ENCODE assay signal across 16 cellular contexts in the genomic region with DNA sequence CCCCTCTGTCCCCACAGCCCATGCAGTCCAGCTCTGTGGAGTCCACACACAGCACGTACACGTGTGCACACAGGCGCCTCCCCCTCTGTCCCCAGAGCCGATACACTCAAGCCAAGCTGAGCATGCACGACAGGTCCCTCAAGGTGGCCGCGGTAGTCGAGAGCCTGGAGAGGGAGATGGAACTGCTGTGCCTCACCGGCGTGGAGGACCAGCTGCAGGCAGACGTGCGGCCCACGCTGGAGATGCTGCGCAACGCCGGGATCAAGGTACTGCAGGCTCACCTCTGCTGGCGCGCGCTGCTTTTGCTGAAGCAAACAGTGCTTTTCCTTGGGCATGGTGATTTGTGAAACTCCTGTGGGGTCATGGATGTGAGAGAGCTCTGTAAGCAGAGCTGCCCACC. TPM values are rescaled to one million over a fixed set of nuclear protein-coding genes. Genes with fewer than 3 reads are reported as not detected.
A peak's percentile ranks its signal among the peaks of the same experiment; 100 is the strongest.
DNase-seq lines count a peak whose midpoint lies in the region; ATAC-seq and TF ChIP-seq lines count a peak whose summit lies in the region.
"Had no signal": no experiment of that assay in that cellular context is flagged by ENCODE, and none has a peak within 500 bp of the region (broad histone marks: within the 10 kb centered on the region; RNA-seq: fewer than 3 reads in every experiment).

No MANE protein-coding gene starts in this region.

- H3K36me3 Mint-ChIP-seq in T-helper 17 cell (ENCODE audit: low read depth): peaks cover 12% of the 10 kb centered on the region
- H3K36me3 Mint-ChIP-seq in endothelial cell (ENCODE audit: low read depth, unreplicated experiment): peaks cover 29% of the 10 kb centered on the region
- peaks cover 17% of the 10 kb centered on the region for H3K36me3 Mint-ChIP-seq in type B pancreatic cell
- peaks cover 4% of the 10 kb centered on the region for H3K36me3 Mint-ChIP-seq in Caco-2 (ENCODE audit: insufficient read depth, unreplicated experiment)

- no peak overlapping the region for H3K4me3 ChIP-seq in Caco-2 (ENCODE audit: low read depth, low read length)
- H3K4me3 ChIP-seq: BLaER1 had no signal

- H3K4me1 Mint-ChIP-seq in T-helper 17 cell: no peaks in the 10 kb centered on the region
- peaks cover 36% of the 10 kb centered on the region for H3K4me1 Mint-ChIP-seq in endothelial cell (ENCODE audit: unreplicated experiment)
- H3K4me1 Mint-ChIP-seq in type B pancreatic cell (ENCODE audit: unreplicated experiment): no peaks in the 10 kb centered on the region
- H3K4me1 Mint-ChIP-seq in Caco-2 (ENCODE audit: low read depth, unreplicated experiment): no peaks in the 10 kb centered on the region
- H3K4me1 Mint-ChIP-seq: B cell had no signal

- H3K9me3 ChIP-seq in T-helper 17 cell (ENCODE audit: control insufficient read depth, low read length, poor library complexity, severe bottlenecking) (no peaks in the 10 kb centered on the region), Caco-2 (no peaks in the 10 kb centered on the region)

- intact Hi-C loops in Caco-2 (cut with micrococcal nuclease; ENCODE audit: unreplicated experiment): no loop called here

- no TSS peak for BruUV-seq in Caco-2 (replicated peaks; lab: Mats Ljungman, UMichigan)

- ATAC-seq in T-helper 17 cell: no peak
- ATAC-seq: CD8-positive, alpha-beta T cell had no signal

- no peaks in the 10 kb centered on the region for H3K36me3 ChIP-seq in Caco-2 (ENCODE audit: control insufficient read depth, insufficient read depth, low read length)

- no peak for DNase-seq in T-helper 17 cell
- DNase-seq in endothelial cell (ENCODE audit: low spot score): no peak
- DNase-seq in type B pancreatic cell (ENCODE audit: extremely low spot score, unreplicated experiment): peak; percentile 54
- no peak for DNase-seq in DMS 273 (lab: John Stamatoyannopoulos, UW; ENCODE audit: unreplicated experiment)
- no peak for DNase-seq in NCI-H226
- no peak for DNase-seq in Caco-2
- DNase-seq: CD4-positive, CD25-positive, alpha-beta regulatory T cell; CD8-positive, alpha-beta T cell; DMS53; DMS79 treated with DMSO at 0.1 percent for 48 hours; GF-D8; GOT3; H7; HCEC 1CT had no signal

- H3K27ac Mint-ChIP-seq in T-helper 17 cell (peak overlapping the region; percentile 4), endothelial cell (ENCODE audit: unreplicated experiment) (peak overlapping the region; percentile 81), type B pancreatic cell (no peak overlapping the region), Caco-2 (ENCODE audit: unreplicated experiment) (no peak overlapping the region)
- H3K27ac Mint-ChIP-seq: B cell; CD8-positive, alpha-beta T cell had no signal

- TF ChIP-seq CTCF in endothelial cell (IDR thresholded peaks at IDR 0.05; ENCODE audit: unreplicated experiment): no peak
- TF ChIP-seq CTCF in type B pancreatic cell (conservative IDR thresholded peaks at IDR 0.05): no peak
- no peak for TF ChIP-seq CTCF in Caco-2 (IDR thresholded peaks at IDR 0.05; ENCODE audit: insufficient read depth in 1 of 2, low read depth in 1 of 2, low read length in 1 of 2, severe bottlenecking in 1 of 2, unreplicated experiment in 1 of 2)

- H3K4me1 ChIP-seq in Caco-2: no peaks in the 10 kb centered on the region
- H3K4me1 ChIP-seq: BLaER1 had no signal

- H3K9me3 Mint-ChIP-seq in endothelial cell (ENCODE audit: unreplicated experiment): no peaks in the 10 kb centered on the region
- H3K9me3 Mint-ChIP-seq in type B pancreatic cell: no peaks in the 10 kb centered on the region
- no peaks in the 10 kb centered on the region for H3K9me3 Mint-ChIP-seq in Caco-2 (ENCODE audit: unreplicated experiment)
- H3K9me3 Mint-ChIP-seq: CD8-positive, alpha-beta T cell had no signal

- H3K27me3 ChIP-seq in Caco-2 (replicated peaks; ENCODE audit: control insufficient read depth, insufficient read depth, low read length): no peaks in the 10 kb centered on the region
- H3K27me3 ChIP-seq: BLaER1 had no signal

- CTCF ChIA-PET in Caco-2 (lab: Charles Lee): no interaction called here

- H3K27me3 Mint-ChIP-seq in T-helper 17 cell (no peaks in the 10 kb centered on the region), endothelial cell (ENCODE audit: unreplicated experiment) (peaks cover 13% of the 10 kb centered on the region), type B pancreatic cell (no peaks in the 10 kb centered on the region), Caco-2 (ENCODE audit: insufficient read depth, unreplicated experiment) (no peaks in the 10 kb centered on the region)
- H3K27me3 Mint-ChIP-seq: B cell; CD4-positive, CD25-positive, alpha-beta regulatory T cell had no signal

- POLR2A ChIA-PET in Caco-2 (lab: Charles Lee): no interaction called here

- no peak overlapping the region for H3K4me3 Mint-ChIP-seq in T-helper 17 cell
- H3K4me3 Mint-ChIP-seq in endothelial cell (ENCODE audit: unreplicated experiment): no peak overlapping the region
- H3K4me3 Mint-ChIP-seq in type B pancreatic cell: no peak overlapping the region
- no peak overlapping the region for H3K4me3 Mint-ChIP-seq in Caco-2 (ENCODE audit: unreplicated experiment)
- H3K4me3 Mint-ChIP-seq: B cell; CD4-positive, CD25-positive, alpha-beta regulatory T cell; CD8-positive, alpha-beta T cell had no signal

RNA-seq across cellular contexts. Expression of a gene that starts 58.5 kb away (rescaled TPM):
- total RNA-seq in T-helper 17 cell: 10 to 100 TPM; 73.4 to 77.8 TPM
- 40.6 TPM for total RNA-seq in endothelial cell (ENCODE audit: unreplicated experiment)
- total RNA-seq in type B pancreatic cell (ENCODE audit: low replicate concordance): 2.7 and 6.1 TPM in 2 replicates
- 0.66 and 1.0 TPM in 2 replicates for total RNA-seq in Caco-2 (2022)

Comparison
In these comparisons a context has a peak if more than half of its experiments do, and no peak if none do; other contexts are left out.
1. H3K27ac Mint-ChIP-seq: peak in T-helper 17 cell (single experiment) and endothelial cell (single experiment); none in type B pancreatic cell (single experiment) and Caco-2 (single experiment).